ENCODE assay signal across 8 cellular contexts in genomic region chr4:39698424-39699009, GRCh38. TPM values are rescaled to one million over a fixed set of nuclear protein-coding genes. Genes with fewer than 3 reads are reported as not detected.
A peak's percentile ranks its signal among the peaks of the same experiment; 100 is the strongest.
DNase-seq lines count a peak whose midpoint lies in the region; ATAC-seq and TF ChIP-seq lines count a peak whose summit lies in the region.

No MANE protein-coding gene starts in this region.

- H3K9me3 ChIP-seq in right atrium auricular region: no peaks in the 10 kb centered on the region
- no peaks in the 10 kb centered on the region for H3K9me3 ChIP-seq in prostate gland

- WGBS in adipose tissue, 3 donors: 0 to 1% (median 0%) methylated on average over 20 to 21 of the region's 21 CpGs
- under 1% methylated on average over 21 of the region's 21 CpGs for WGBS in prostate gland

- H3K27ac ChIP-seq in adipose tissue (ENCODE audit: low read depth, low read length): peak overlapping the region; percentile 71
- peak overlapping the region; percentile 96 to 97 for H3K27ac ChIP-seq in right atrium auricular region
- H3K27ac ChIP-seq in prostate gland: peak overlapping the region; percentile 95

- peak overlapping the region; percentile 90 to 94 for H3K4me3 ChIP-seq in right atrium auricular region
- peak overlapping the region; percentile 76 to 93 for H3K4me3 ChIP-seq in prostate gland

- H3K36me3 ChIP-seq in right atrium auricular region (peaks cover 3% of the 10 kb centered on the region), prostate gland (no peaks in the 10 kb centered on the region)

- TF ChIP-seq POLR2A in prostate gland (IDR thresholded peaks at IDR 0.05): no peak

- TF ChIP-seq CTCF in right atrium auricular region (IDR thresholded peaks at IDR 0.05) (no peak), prostate gland (IDR thresholded peaks at IDR 0.05) (no peak)

- intact Hi-C loops in prostate gland (cut with DNase I): loop anchor here (1.0 to 5.0 kb wide), 4 partner anchors 61 to 359 kb away; partner anchors contain the start of genes N4BP2, PDS5A, SMIM14 and UGDH

- DNase-seq in activated effector memory CD4-positive, alpha-beta T cell treated with anti-CD3 and anti-CD28 coated beads, Interleukin-2, amount 50 U/mL, for 16 hours: peak; percentile 83
- DNase-seq in activated effector memory CD4-positive, alpha-beta T cell treated with Interleukin-2 at 50 U/mL for 16 hours: no peak
- peak; percentile 1 for DNase-seq in NCI-H748 treated with DMSO at 0.1 percent for 48 hours (lab: John Stamatoyannopoulos, UW)
- DNase-seq in right atrium auricular region (ENCODE audit: low spot score): no peak
- DNase-seq in prostate gland (ENCODE audit: low spot score): peak; percentile 46
- no peak for DNase-seq in NAMALWA (ENCODE audit: low spot score)

- H3K4me1 ChIP-seq in right atrium auricular region (peaks cover 0 to 31% of the 10 kb centered on the region in 2 donors), prostate gland (replicated peaks) (no peaks in the 10 kb centered on the region)

- ATAC-seq in HG02943 (IDR thresholded peaks at IDR 0.05; ENCODE audit: low read depth, unreplicated experiment): peak; percentile 32

- no peaks in the 10 kb centered on the region for H3K27me3 ChIP-seq in right atrium auricular region
- no peaks in the 10 kb centered on the region for H3K27me3 ChIP-seq in prostate gland (replicated peaks; ENCODE audit: insufficient read depth)

RNA-seq across cellular contexts. Expression of gene UBE2K, which starts 0.6 kb away (rescaled TPM):
- polyA plus RNA-seq in adipose tissue: 10 to 100 TPM; 14.0 to 39.7 (median 26.2) TPM
- total RNA-seq in right atrium auricular region: 10 to 100 TPM; 16.7 to 23.8 TPM
- total RNA-seq in prostate gland: 10 to 100 TPM; 25.6 to 30.3 TPM

RNA-seq across cellular contexts. Expression of gene SMIM14, which starts 59.9 kb away (rescaled TPM):
- polyA plus RNA-seq in adipose tissue: 10 to 100 TPM; 15.7 to 47.2 (median 25.3) TPM
- 10 to 100 TPM; 15.2 to 16.6 TPM for total RNA-seq in right atrium auricular region
- total RNA-seq in prostate gland: 100 to 1,000 TPM in 1 of 2 donors, 10 to 100 TPM in 1; 36.1 to 101 TPM

Comparison
In these comparisons a context has a peak if more than half of its experiments do, and no peak if none do; other contexts are left out.
1. DNase-seq: peak in activated effector memory CD4-positive, alpha-beta T cell treated with anti-CD3 and anti-CD28 coated beads, Interleukin-2, amount 50 U/mL, for 16 hours (single experiment), NCI-H748 treated with DMSO at 0.1 percent for 48 hours (single experiment) and prostate gland (single experiment); none in activated effector memory CD4-positive, alpha-beta T cell treated with Interleukin-2 at 50 U/mL for 16 hours (single experiment), right atrium auricular region (single experiment) and NAMALWA (single experiment).
2. Peak in every context shown above with its lines, with median percentiles within 50 percentile points of each other: H3K27ac ChIP-seq.